Comparison of ENCODE assay signal across 20 cellular contexts in the genomic region with DNA sequence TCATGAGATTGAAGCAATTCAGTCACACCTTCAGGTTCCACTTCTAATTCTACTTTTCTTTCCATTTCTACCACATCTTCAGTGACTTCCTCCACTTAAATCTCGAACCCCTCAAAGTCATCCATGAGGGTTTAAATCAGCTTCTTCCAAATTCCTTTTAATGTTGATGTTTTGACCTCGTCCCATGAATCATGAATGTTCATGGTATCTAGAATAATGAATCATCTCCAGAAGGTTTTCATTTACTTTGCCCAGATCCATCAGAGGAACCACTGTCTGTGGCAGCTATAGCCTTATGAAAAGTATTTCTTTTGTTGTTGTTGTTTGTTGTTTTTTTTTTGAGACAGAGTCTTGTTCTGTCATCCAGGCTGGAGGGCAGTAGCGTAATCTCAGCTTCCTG.
"Had no signal": no experiment of that assay in that cellular context is flagged by ENCODE, and none has a peak within 500 bp of the region (broad histone marks: within the 10 kb centered on the region; RNA-seq: fewer than 3 reads in every experiment).

No MANE protein-coding gene starts in this region.

- ATAC-seq: activated CD4-positive, alpha-beta T cell treated with anti-CD3 and anti-CD28 coated beads for 36 hours; activated naive CD4-positive, alpha-beta T cell treated with anti-CD3 and anti-CD28 coated beads, Interleukin-2, amount 50 U/mL, for 72 hours; activated T-cell treated with anti-CD3 and anti-CD28 coated beads, Interleukin-2, amount 50 U/mL, for 4 hours; body of pancreas; esophagus mucosa; gastrocnemius medialis; heart left ventricle; left colon; stimulated activated effector memory CD8-positive, alpha-beta T cell treated with anti-CD3 and anti-CD28 coated beads, Interleukin-12 subunit alpha, Interleukin-12 subunit beta, amount 100 ng/mL, for 72 hours had no signal

- H3K27me3 ChIP-seq: body of pancreas, colonic mucosa, gastrocnemius medialis, heart left ventricle, neural progenitor cell, tibial artery, vagina had no signal

- DNase-seq: activated CD4-positive, alpha-beta memory T cell treated with anti-CD3 and anti-CD28 coated beads for 36 hours; activated CD4-positive, alpha-beta T cell treated with anti-CD3 and anti-CD28 coated beads for 36 hours; activated effector memory CD4-positive, alpha-beta T cell treated with Interleukin-2 at 50 U/mL for 16 hours; activated T-cell treated with anti-CD3 and anti-CD28 coated beads, Interleukin-2, amount 50 U/mL, for 4 hours; amniotic stem cell; body of pancreas; central memory CD4-positive, alpha-beta T cell; colonic mucosa; gastrocnemius medialis; heart left ventricle; left colon; midbrain; retina; tibial artery had no signal

- H3K4me3 ChIP-seq: body of pancreas, colonic mucosa, gastrocnemius medialis, heart left ventricle, lung, neural progenitor cell, tibial artery, vagina had no signal

- H3K36me3 ChIP-seq: colonic mucosa had no signal
